ENCODE assay signal across 8 cellular contexts in genomic region chr6:52390361-52390727, GRCh38. TPM values are rescaled to one million over a fixed set of nuclear protein-coding genes. Genes with fewer than 3 reads are reported as not detected.
DNase-seq lines count a peak whose midpoint lies in the region; TF ChIP-seq lines count a peak whose summit lies in the region.

No MANE protein-coding gene starts in this region.

- peak overlapping the region; percentile 50 for H3K4me2 ChIP-seq in GM23248 (ENCODE audit: unreplicated experiment)

- TF ChIP-seq CTCF in esophagus muscularis mucosa (IDR thresholded peaks at IDR 0.05) = no peak

- in situ Hi-C loops in GM23248 (cut with MboI) = no loop called here

- intact Hi-C loops in esophagus muscularis mucosa (cut with DNase I) = no loop called here

- no peaks in the 10 kb centered on the region for H3K27me3 ChIP-seq in GM23248 (replicated peaks; ENCODE audit: insufficient read depth)
- H3K27me3 ChIP-seq in esophagus muscularis mucosa = no peaks in the 10 kb centered on the region

- 1 to 5% methylated on average over 4 of the region's 4 CpGs for WGBS in GM23248 (ENCODE audit: low coverage in 1 of 2, low lambda C conversion rate in 2 of 2, missing lambda C conversion rate in 2 of 2), 2 experiments
- WGBS in esophagus muscularis mucosa = 33% methylated on average over 4 of the region's 4 CpGs

- peak overlapping the region; percentile 35; the same call in 1 of the 2 replicates for H2AFZ ChIP-seq in GM23248

- H3K4me3 ChIP-seq in GM23248 (peak overlapping the region; percentile 9), esophagus muscularis mucosa (no peak overlapping the region)

- H3F3A ChIP-seq in GM23248 (ENCODE audit: insufficient read depth) = peaks cover 38% of the 10 kb centered on the region

- H3K79me2 ChIP-seq in GM23248 (ENCODE audit: insufficient read depth) = no peaks in the 10 kb centered on the region

- H3K4me1 ChIP-seq in GM23248 (ENCODE audit: insufficient read depth) = peaks cover 28% of the 10 kb centered on the region
- H3K4me1 ChIP-seq in esophagus muscularis mucosa = peaks cover 11 to 33% (median 17%) of the 10 kb centered on the region in 4 donors

- TF ChIP-seq POLR2A in esophagus muscularis mucosa (IDR thresholded peaks at IDR 0.05; ENCODE audit: low read depth) = no peak

- no peaks in the 10 kb centered on the region for H4K20me1 ChIP-seq in GM23248 (ENCODE audit: insufficient read depth)

- no peak overlapping the region for H3K9ac ChIP-seq in GM23248

- no peaks in the 10 kb centered on the region for H3K9me2 ChIP-seq in GM23248 (ENCODE audit: insufficient read depth)

- peak overlapping the region; percentile 10; the same call in 1 of the 2 replicates for H3K27ac ChIP-seq in GM23248
- peak overlapping the region; percentile 12 to 46 (median 38) for H3K27ac ChIP-seq in esophagus muscularis mucosa (replicated peaks in 1 of 4)

- H3K9me3 ChIP-seq in GM23248 (ENCODE audit: low read depth) (no peaks in the 10 kb centered on the region), esophagus muscularis mucosa (no peaks in the 10 kb centered on the region)

- TF ChIP-seq EP300 in esophagus muscularis mucosa (IDR thresholded peaks at IDR 0.05) = no peak

- H3K36me3 ChIP-seq in GM23248 (ENCODE audit: low read depth) (no peaks in the 10 kb centered on the region), esophagus muscularis mucosa (no peaks in the 10 kb centered on the region)

- peak; percentile 10 for DNase-seq in NCI-H1105 treated with DMSO at 0.1 percent for 48 hours (lab: John Stamatoyannopoulos, UW)
- no peak for DNase-seq in NCI-H1105 (lab: John Stamatoyannopoulos, UW)
- peak; percentile 64 for DNase-seq in GM23248
- peak; percentile 50 to 78 for DNase-seq in Kasumi-1 (lab: John Stamatoyannopoulos, UW)
- DNase-seq in activated CD4-positive, alpha-beta T cell treated with anti-CD3 and anti-CD28 coated beads for 4 hours = peak; percentile 56
- DNase-seq in esophagus muscularis mucosa (ENCODE audit: extremely low spot score) = no peak
- DNase-seq in stimulated activated CD8-positive, alpha-beta memory T cell treated with anti-CD3 and anti-CD28 coated beads, Interleukin-4, amount 100 ng/mL, for 24 hours (ENCODE audit: low read depth) = peak; percentile 19
- no peak for DNase-seq in inferior parietal cortex (ENCODE audit: extremely low spot score)

RNA-seq across cellular contexts. Expression of gene PAQR8, which starts 28.4 kb away (rescaled TPM):
- 1.5 and 3.4 TPM in 2 replicates for total RNA-seq in GM23248 (2014; rRNA removed; shearing (Covaris generic))
- polyA plus RNA-seq in GM23248 (2016; fragmentation: Nextera tagmentation; extraction: Ambion mirVana) = 1.8 and 2.5 TPM in 2 replicates
- total RNA-seq in esophagus muscularis mucosa = 10 to 100 TPM; 11.1 to 32.5 (median 14.2) TPM

RNA-seq across cellular contexts. Expression of gene EFHC1, which starts 29.8 kb away (rescaled TPM):
- total RNA-seq in GM23248 (2014; rRNA removed; shearing (Covaris generic)) = 21.6 and 36.1 TPM in 2 replicates
- 25.0 and 29.7 TPM in 2 replicates for polyA plus RNA-seq in GM23248 (2016; fragmentation: Nextera tagmentation; extraction: Ambion mirVana)
- 10 to 100 TPM in 2 of 4 donors, 1 to 10 TPM in 2; 7.5 to 21.2 (median 10.2) TPM for total RNA-seq in esophagus muscularis mucosa

Comparison
In these comparisons a context has a peak if more than half of its experiments do, and no peak if none do; other contexts are left out.
1. DNase-seq: peak in NCI-H1105 treated with DMSO at 0.1 percent for 48 hours (single experiment), GM23248 (single experiment), Kasumi-1 (2 of 2), activated CD4-positive, alpha-beta T cell treated with anti-CD3 and anti-CD28 coated beads for 4 hours (2 of 2) and stimulated activated CD8-positive, alpha-beta memory T cell treated with anti-CD3 and anti-CD28 coated beads, Interleukin-4, amount 100 ng/mL, for 24 hours (single experiment); none in NCI-H1105 (single experiment), esophagus muscularis mucosa (single experiment) and inferior parietal cortex (single experiment).